Comparison of ENCODE assay signal across 6 cellular contexts in the genomic region with DNA sequence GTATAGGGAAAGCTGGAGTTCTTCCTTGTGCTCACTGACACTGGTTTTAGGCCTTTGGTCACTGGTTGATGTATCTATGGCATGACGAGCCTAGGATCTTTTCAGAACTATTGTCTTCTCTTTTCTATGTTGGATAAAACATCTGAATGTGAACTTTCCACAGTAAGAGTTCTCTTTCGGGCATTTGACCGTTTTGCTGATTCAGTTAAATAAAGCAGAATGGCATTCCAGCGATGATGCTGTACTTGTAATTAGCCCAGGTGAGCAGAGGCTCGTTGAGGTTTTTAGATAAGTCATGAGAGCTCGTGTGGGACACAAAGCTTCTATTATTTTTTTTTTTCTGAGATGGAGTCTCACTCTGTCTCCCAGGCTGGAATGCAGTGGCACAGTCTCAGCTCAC.
"Had no signal": no experiment of that assay in that cellular context is flagged by ENCODE, and none has a peak within 500 bp of the region (broad histone marks: within the 10 kb centered on the region; RNA-seq: fewer than 3 reads in every experiment).

No MANE protein-coding gene starts in this region.

- H3K27ac ChIP-seq: HL-60, KMS-11 had no signal

- FAIRE-seq: HTR-8/SVneo had no signal

- H3K9ac ChIP-seq: KMS-11 had no signal

- DNase-seq: IMR-90, KBM-7, KG1 had no signal

- H3K4me2 ChIP-seq: KMS-11 had no signal
